In the genomic region with DNA sequence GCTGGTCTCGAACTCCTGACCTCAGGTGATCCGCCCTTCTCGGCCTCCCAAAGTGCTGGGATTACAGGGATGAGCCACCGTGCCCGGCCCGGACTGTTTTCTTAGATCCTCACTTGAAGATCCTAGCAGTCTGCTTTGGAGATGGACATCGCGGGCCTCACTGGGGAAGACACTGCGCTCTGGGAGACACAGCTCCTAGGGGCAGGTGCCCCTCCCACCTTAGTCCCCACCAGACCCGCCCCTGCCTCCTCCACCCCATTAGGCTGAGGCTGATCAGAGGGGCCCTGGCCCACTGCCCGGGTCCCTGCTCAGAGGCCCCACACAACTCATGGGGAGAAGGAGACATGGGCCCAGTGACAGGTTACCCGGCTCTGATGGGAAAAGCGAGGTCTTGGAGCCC, we compare ENCODE assay signal across 18 cellular contexts. TPM values are rescaled to one million over a fixed set of nuclear protein-coding genes. Genes with fewer than 3 reads are reported as not detected.
"Had no signal": no experiment of that assay in that cellular context is flagged by ENCODE, and none has a peak within 500 bp of the region (broad histone marks: within the 10 kb centered on the region; RNA-seq: fewer than 3 reads in every experiment).

No MANE protein-coding gene starts in this region.

- H3K36me3 ChIP-seq: cardiac muscle cell, esophagus muscularis mucosa, left lung had no signal

- H3K9me3 ChIP-seq: body of pancreas, esophagus muscularis mucosa, left lung had no signal

- H3K9me3 Mint-ChIP-seq: natural killer cell; stimulated activated effector memory CD8-positive, alpha-beta T cell treated with anti-CD3 and anti-CD28 coated beads, Interleukin-12 subunit alpha, Interleukin-12 subunit beta, amount 100 ng/mL, for 72 hours had no signal

- DNase-seq: kidney glomerular epithelial cell had no signal

- H3K4me3 Mint-ChIP-seq: activated CD4-positive, alpha-beta T cell treated with anti-CD3 and anti-CD28 coated beads for 36 hours; activated naive CD4-positive, alpha-beta T cell treated with anti-CD3 and anti-CD28 coated beads, Interleukin-2, amount 10 ng/mL, durations not matched to agents 7 days and 5 days had no signal

- H3K27ac Mint-ChIP-seq: activated B cell treated with CpG ODN at 0.5 μM for 24 hours; activated CD4-positive, alpha-beta T cell treated with anti-CD3 and anti-CD28 coated beads for 36 hours; activated naive CD4-positive, alpha-beta T cell treated with anti-CD3 and anti-CD28 coated beads, Interleukin-2, amount 10 ng/mL, durations not matched to agents 7 days and 5 days; natural killer cell; T-helper 17 cell had no signal

- H3K36me3 Mint-ChIP-seq: activated naive CD4-positive, alpha-beta T cell treated with anti-CD3 and anti-CD28 coated beads, Interleukin-2, amount 10 ng/mL, durations not matched to agents 7 days and 5 days; natural killer cell; stimulated activated effector memory CD8-positive, alpha-beta T cell treated with anti-CD3 and anti-CD28 coated beads, Interleukin-12 subunit alpha, Interleukin-12 subunit beta, amount 100 ng/mL, for 72 hours had no signal

- H3K27ac ChIP-seq: body of pancreas, cardiac muscle cell, esophagus muscularis mucosa, left lung had no signal

- H3K4me3 ChIP-seq: body of pancreas, cardiac muscle cell, left lung had no signal

- H3K27me3 ChIP-seq: body of pancreas had no signal

RNA-seq across cellular contexts. Expression of a gene that starts 17.4 kb away (rescaled TPM):
- total RNA-seq: activated B cell treated with CpG ODN at 0.5 μM for 24 hours, body of pancreas, cardiac muscle cell, dermis microvascular lymphatic vessel endothelial cell, esophagus muscularis mucosa, frontal cortex, left lung, natural killer cell, osteocyte, pulmonary artery endothelial cell, right cardiac atrium, skeletal muscle tissue, T-helper 17 cell, temporal lobe had no signal
